ENCODE assay signal across 29 cellular contexts in the genomic region with DNA sequence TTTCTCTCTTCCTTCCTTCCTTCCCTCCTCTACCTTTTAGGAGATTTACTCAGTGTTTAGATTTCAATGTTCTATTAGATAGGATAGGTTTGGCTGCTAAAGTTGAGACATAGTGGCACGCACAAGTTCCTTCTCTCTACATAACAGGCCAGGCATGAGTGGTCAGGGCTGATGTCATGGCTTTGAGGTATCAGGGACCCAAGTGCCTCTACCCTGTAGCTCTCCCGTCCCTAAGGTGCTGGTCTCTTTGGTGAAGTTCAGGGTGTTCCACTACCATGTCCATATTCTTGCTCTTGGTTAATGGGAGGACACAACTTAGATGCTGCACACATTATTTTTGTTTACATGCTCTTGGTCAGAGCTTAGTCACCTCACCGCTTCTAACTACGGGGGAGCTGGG.
"Had no signal": no experiment of that assay in that cellular context is flagged by ENCODE, and none has a peak within 500 bp of the region (broad histone marks: within the 10 kb centered on the region; RNA-seq: fewer than 3 reads in every experiment).

No MANE protein-coding gene starts in this region.

- H3K9me3 ChIP-seq: left lung, lower lobe of right lung, neutrophil, ovary, right atrium auricular region, right lobe of liver, tibial nerve, uterus had no signal

- H3K27ac Mint-ChIP-seq: immature natural killer cell; natural killer cell; nephron progenitor cell; neural progenitor cell; progenitor cell of endocrine pancreas; stimulated activated memory B cell treated with anti-CD40 and anti-IgM and Interleukin-4, amounts not matched to agents 10 μg/mL and 1 μg/mL and 100 μg/mL, for 72 hours; stimulated activated naive CD8-positive, alpha-beta T cell treated with anti-CD3 and anti-CD28 coated beads, Interleukin-15, amount 100 ng/mL, for 72 hours; type B pancreatic cell had no signal

- DNase-seq: immature natural killer cell; kidney; left colon; left lung; lower lobe of right lung; mammary epithelial cell; mesenchymal stem cell; natural killer cell; nephron progenitor cell; occipital lobe; ovary; right lobe of liver; stimulated activated CD4-positive, alpha-beta T cell treated with anti-CD3 and anti-CD28 coated beads, Interleukin-1b, Interleukin-23, amount 100 ng/mL, for 48 hours; stimulated activated CD4-positive, alpha-beta T cell treated with anti-CD3 and anti-CD28 coated beads, Interleukin-2, amount 100 ng/mL, for 48 hours; stimulated activated CD4-positive, alpha-beta T cell treated with anti-CD3 and anti-CD28 coated beads, Interleukin-4, amount 100 ng/mL, for 4 hours; stimulated activated CD8-positive, alpha-beta memory T cell treated with anti-CD3 and anti-CD28 coated beads, Interleukin-4, amount 100 ng/mL, for 48 hours; stimulated activated naive CD4-positive, alpha-beta T cell treated with Interleukin-2 at 50 U/mL for 16 hours; stimulated activated naive CD8-positive, alpha-beta T cell treated with anti-CD3 and anti-CD28 coated beads, Interleukin-15, amount 100 ng/mL, for 72 hours; substantia nigra; uterus had no signal

- H3K4me3 Mint-ChIP-seq: immature natural killer cell; natural killer cell; nephron progenitor cell; neural progenitor cell; stimulated activated memory B cell treated with anti-CD40 and anti-IgM and Interleukin-4, amounts not matched to agents 10 μg/mL and 1 μg/mL and 100 μg/mL, for 72 hours; stimulated activated naive CD8-positive, alpha-beta T cell treated with anti-CD3 and anti-CD28 coated beads, Interleukin-15, amount 100 ng/mL, for 72 hours; type B pancreatic cell had no signal

- H3K4me2 ChIP-seq: neural progenitor cell, smooth muscle cell had no signal

- FAIRE-seq: islet of Langerhans, kidney had no signal

- H3K4me3 ChIP-seq: left lung, lower lobe of right lung, neural progenitor cell, ovary, right atrium auricular region, right lobe of liver, smooth muscle cell, tibial nerve, uterus had no signal

- H3K9me3 Mint-ChIP-seq: immature natural killer cell, natural killer cell, nephron progenitor cell had no signal

- H3K4me1 Mint-ChIP-seq: stimulated activated naive CD8-positive, alpha-beta T cell treated with anti-CD3 and anti-CD28 coated beads, Interleukin-15, amount 100 ng/mL, for 72 hours had no signal

- H3K27me3 ChIP-seq: left lung, neural progenitor cell, ovary, right atrium auricular region, right lobe of liver, tibial nerve, uterus had no signal

- H3K27ac ChIP-seq: left lung, lower lobe of right lung, neural progenitor cell, neutrophil, ovary, right atrium auricular region, right lobe of liver, tibial nerve, uterus had no signal

- H3K4me1 ChIP-seq: right atrium auricular region, right lobe of liver, uterus had no signal

- ATAC-seq: left colon; left lung; lower lobe of right lung; natural killer cell; right lobe of liver; stimulated activated memory B cell treated with anti-CD40 and anti-IgM and Interleukin-4, amounts not matched to agents 10 μg/mL and 1 μg/mL and 100 μg/mL, for 72 hours; stimulated activated naive CD8-positive, alpha-beta T cell treated with anti-CD3 and anti-CD28 coated beads, Interleukin-15, amount 100 ng/mL, for 72 hours had no signal

- H3K36me3 Mint-ChIP-seq: neural progenitor cell; stimulated activated memory B cell treated with anti-CD40 and anti-IgM and Interleukin-4, amounts not matched to agents 10 μg/mL and 1 μg/mL and 100 μg/mL, for 72 hours; type B pancreatic cell had no signal

- H3K36me3 ChIP-seq: left lung, lower lobe of right lung, neural progenitor cell, neutrophil, ovary, right atrium auricular region, right lobe of liver, tibial nerve, uterus had no signal

- H3K9ac ChIP-seq: neural progenitor cell had no signal

- H2AFZ ChIP-seq: neural progenitor cell had no signal
